Comparison of ENCODE assay signal across 8 cellular contexts in genomic region chr9:111691686-111692329, GRCh38. TPM values are rescaled to one million over a fixed set of nuclear protein-coding genes. Genes with fewer than 3 reads are reported as not detected.
A peak's percentile ranks its signal among the peaks of the same experiment; 100 is the strongest.
DNase-seq lines count a peak whose midpoint lies in the region; ATAC-seq and TF ChIP-seq lines count a peak whose summit lies in the region.

No MANE protein-coding gene starts in this region.

- H3K27me3 ChIP-seq in CD4-positive, alpha-beta T cell (ENCODE audit: control insufficient read depth, insufficient read depth, low read length): no peaks in the 10 kb centered on the region
- H3K27me3 ChIP-seq in Peyer's patch: no peaks in the 10 kb centered on the region
- no peaks in the 10 kb centered on the region for H3K27me3 ChIP-seq in transverse colon
- H3K27me3 ChIP-seq in prostate gland (replicated peaks; ENCODE audit: insufficient read depth): no peaks in the 10 kb centered on the region

- H3K4me1 ChIP-seq in Peyer's patch (no peaks in the 10 kb centered on the region), transverse colon (peaks cover 0 to 6% (median 0%) of the 10 kb centered on the region in 4 donors), prostate gland (replicated peaks) (no peaks in the 10 kb centered on the region)

- intact Hi-C loops in CD4-positive, alpha-beta T cell (cut with DNase I, micrococcal nuclease): loop anchor here (2.0 kb wide), 1 partner anchor 93 kb away; the partner anchor contains the start of gene PTGR1 (in 2 of the 2)
- intact Hi-C loops in transverse colon (cut with DNase I; ENCODE audit: low total_unique reads): no loop called here
- intact Hi-C loops in prostate gland (cut with DNase I): no loop called here

- H3K4me3 ChIP-seq in HFF-Myc (replicated peaks; ENCODE audit: low read depth, low read length): no peak overlapping the region
- no peak overlapping the region for H3K4me3 ChIP-seq in Peyer's patch
- H3K4me3 ChIP-seq in fibroblast of the aortic adventitia (ENCODE audit: low read depth, low read length): no peak overlapping the region
- H3K4me3 ChIP-seq in transverse colon: no peak overlapping the region
- no peak overlapping the region for H3K4me3 ChIP-seq in prostate gland

- H3K4me3 Mint-ChIP-seq in CD4-positive, alpha-beta T cell: no peak overlapping the region
- no peak overlapping the region for H3K4me3 Mint-ChIP-seq in activated T-helper 17 cell treated with anti-CD3 and anti-CD28 coated beads, Interleukin-2, amount 50 U/mL, for 72 hours

- POLR2A ChIA-PET in CD4-positive, alpha-beta T cell (lab: Charles Lee): no interaction called here

- H3K9me3 Mint-ChIP-seq in CD4-positive, alpha-beta T cell: no peaks in the 10 kb centered on the region
- H3K9me3 Mint-ChIP-seq in activated T-helper 17 cell treated with anti-CD3 and anti-CD28 coated beads, Interleukin-2, amount 50 U/mL, for 72 hours: no peaks in the 10 kb centered on the region

- in situ Hi-C loops in transverse colon (cut with MboI; ENCODE audit: low pct_ligation_motif_present in 1 of 4, low pct_unique_long_range_greater_than_20kb in 1 of 4, low sequenced_read_pairs in 3 of 4): no loop called here

- no peak for DNase-seq in CD4-positive, alpha-beta T cell
- DNase-seq in HFF-Myc (ENCODE audit: extremely low read depth, low read depth): peak; percentile 19
- no peak for DNase-seq in Peyer's patch
- DNase-seq in fibroblast of the aortic adventitia (ENCODE audit: low read depth): peak; percentile 69
- no peak for DNase-seq in transverse colon
- DNase-seq in prostate gland (ENCODE audit: low spot score): no peak

- TF ChIP-seq POLR2A in Peyer's patch (IDR thresholded peaks at IDR 0.05) (no peak), transverse colon (IDR thresholded peaks at IDR 0.05) (no peak), prostate gland (IDR thresholded peaks at IDR 0.05) (no peak)

- peaks cover 9% of the 10 kb centered on the region for H3K36me3 Mint-ChIP-seq in CD4-positive, alpha-beta T cell (ENCODE audit: low read depth)
- H3K36me3 Mint-ChIP-seq in activated T-helper 17 cell treated with anti-CD3 and anti-CD28 coated beads, Interleukin-2, amount 50 U/mL, for 72 hours (ENCODE audit: low read depth): no peaks in the 10 kb centered on the region

- H3K9me3 ChIP-seq in CD4-positive, alpha-beta T cell (ENCODE audit: control insufficient read depth, low read length): no peaks in the 10 kb centered on the region
- no peaks in the 10 kb centered on the region for H3K9me3 ChIP-seq in Peyer's patch
- H3K9me3 ChIP-seq in transverse colon: no peaks in the 10 kb centered on the region
- H3K9me3 ChIP-seq in prostate gland: no peaks in the 10 kb centered on the region

- H3K36me3 ChIP-seq in Peyer's patch: no peaks in the 10 kb centered on the region
- H3K36me3 ChIP-seq in transverse colon: no peaks in the 10 kb centered on the region
- no peaks in the 10 kb centered on the region for H3K36me3 ChIP-seq in prostate gland

- H3K27me3 Mint-ChIP-seq in CD4-positive, alpha-beta T cell: no peaks in the 10 kb centered on the region
- H3K27me3 Mint-ChIP-seq in activated T-helper 17 cell treated with anti-CD3 and anti-CD28 coated beads, Interleukin-2, amount 50 U/mL, for 72 hours: no peaks in the 10 kb centered on the region

- 28 to 33% methylated on average over 4 of the region's 4 CpGs for WGBS in transverse colon (ENCODE audit: low coverage in 1 of 2), 2 donors
- 30% methylated on average over 4 of the region's 4 CpGs for whole genome bisulfite sequencing in prostate gland

- peak; percentile 49 for TF ChIP-seq CTCF in CD4-positive, alpha-beta T cell (IDR thresholded peaks at IDR 0.05)
- peak; percentile 31 for TF ChIP-seq CTCF in HFF-Myc (IDR thresholded peaks at IDR 0.05; ENCODE audit: low read depth, low read length, missing control alignments)
- peak in 4 of 6 experiments; percentile 31 to 61 (median 48) for TF ChIP-seq CTCF in Peyer's patch (IDR thresholded peaks at IDR 0.05)
- TF ChIP-seq CTCF in fibroblast of the aortic adventitia (IDR thresholded peaks at IDR 0.05; ENCODE audit: insufficient read depth, low read length): peak; percentile 51
- peak in 4 of 5 experiments; percentile 20 to 35 (median 24) for TF ChIP-seq CTCF in transverse colon (IDR thresholded peaks at IDR 0.05)
- TF ChIP-seq CTCF in prostate gland (IDR thresholded peaks at IDR 0.05): peak in 2 of 4 experiments; percentile 24 to 49

- CTCF ChIA-PET in CD4-positive, alpha-beta T cell (lab: Charles Lee): no interaction called here

- H3K27ac ChIP-seq in CD4-positive, alpha-beta T cell (ENCODE audit: low read depth, low read length): no peak overlapping the region
- H3K27ac ChIP-seq in Peyer's patch: no peak overlapping the region
- no peak overlapping the region for H3K27ac ChIP-seq in transverse colon
- H3K27ac ChIP-seq in prostate gland: no peak overlapping the region

- ATAC-seq in CD4-positive, alpha-beta T cell (ENCODE audit: poor library complexity): no peak
- no peak for ATAC-seq in HG03432 (IDR thresholded peaks at IDR 0.05; ENCODE audit: unreplicated experiment)
- ATAC-seq in activated T-helper 17 cell treated with anti-CD3 and anti-CD28 coated beads, Interleukin-2, amount 50 U/mL, for 72 hours (replicated peaks): no peak

- H3K4me1 Mint-ChIP-seq in CD4-positive, alpha-beta T cell (ENCODE audit: low read depth): no peaks in the 10 kb centered on the region
- no peaks in the 10 kb centered on the region for H3K4me1 Mint-ChIP-seq in activated T-helper 17 cell treated with anti-CD3 and anti-CD28 coated beads, Interleukin-2, amount 50 U/mL, for 72 hours

- H3K27ac Mint-ChIP-seq in CD4-positive, alpha-beta T cell: no peak overlapping the region
- no peak overlapping the region for H3K27ac Mint-ChIP-seq in activated T-helper 17 cell treated with anti-CD3 and anti-CD28 coated beads, Interleukin-2, amount 50 U/mL, for 72 hours

- no peak for TF ChIP-seq EP300 in transverse colon (IDR thresholded peaks at IDR 0.05; ENCODE audit: low read depth)

RNA-seq across cellular contexts. Expression of gene GNG10, which starts 30.4 kb away (rescaled TPM):
- 1 to 10 TPM; 2.8 to 3.0 TPM for total RNA-seq in CD4-positive, alpha-beta T cell
- total RNA-seq in Peyer's patch (10 to 100 TPM; 15.8 to 64.4 (median 31.5) TPM), fibroblast of the aortic adventitia (ENCODE audit: low replicate concordance) (43.6 and 144 TPM in 2 replicates), transverse colon (10 to 100 TPM in 3 of 4 donors, 1 to 10 TPM in 1; 3.7 to 48.7 (median 30.0) TPM), prostate gland (10 to 100 TPM; 51.2 to 73.0 TPM)
- 10 to 100 TPM; 12.3 to 31.9 TPM for total RNA-seq in activated T-helper 17 cell treated with anti-CD3 and anti-CD28 coated beads, Interleukin-2, amount 50 U/mL, for 72 hours

Comparison
In these comparisons a context has a peak if more than half of its experiments do, and no peak if none do; other contexts are left out.
1. DNase-seq: peak in HFF-Myc (single experiment) and fibroblast of the aortic adventitia (single experiment); none in CD4-positive, alpha-beta T cell (0 of 10), Peyer's patch (0 of 3), transverse colon (single experiment) and prostate gland (single experiment).
2. intact Hi-C loops: an anchor here in CD4-positive, alpha-beta T cell (2.0 kb wide); none called in transverse colon and prostate gland.